Comparison of ENCODE assay signal across 5 cellular contexts in genomic region chr17:79180358-79181005, GRCh38.
"Had no signal": no experiment of that assay in that cellular context is flagged by ENCODE, and none has a peak within 500 bp of the region (broad histone marks: within the 10 kb centered on the region; RNA-seq: fewer than 3 reads in every experiment).

No MANE protein-coding gene starts in this region.

- H3K36me3 ChIP-seq: HAP-1 had no signal

- H3K4me3 ChIP-seq: GM23338, HAP-1, K562 had no signal

- H3K9me3 Mint-ChIP-seq: GM23338 had no signal

- H3K4me3 Mint-ChIP-seq: GM23338 had no signal

- H3K27ac Mint-ChIP-seq: GM23338 had no signal

- ATAC-seq: GM23338, HCT116, K562 had no signal

- DNase-seq: IMR-90 had no signal
